Comparison of ENCODE assay signal across 1 cellular context in the genomic region with DNA sequence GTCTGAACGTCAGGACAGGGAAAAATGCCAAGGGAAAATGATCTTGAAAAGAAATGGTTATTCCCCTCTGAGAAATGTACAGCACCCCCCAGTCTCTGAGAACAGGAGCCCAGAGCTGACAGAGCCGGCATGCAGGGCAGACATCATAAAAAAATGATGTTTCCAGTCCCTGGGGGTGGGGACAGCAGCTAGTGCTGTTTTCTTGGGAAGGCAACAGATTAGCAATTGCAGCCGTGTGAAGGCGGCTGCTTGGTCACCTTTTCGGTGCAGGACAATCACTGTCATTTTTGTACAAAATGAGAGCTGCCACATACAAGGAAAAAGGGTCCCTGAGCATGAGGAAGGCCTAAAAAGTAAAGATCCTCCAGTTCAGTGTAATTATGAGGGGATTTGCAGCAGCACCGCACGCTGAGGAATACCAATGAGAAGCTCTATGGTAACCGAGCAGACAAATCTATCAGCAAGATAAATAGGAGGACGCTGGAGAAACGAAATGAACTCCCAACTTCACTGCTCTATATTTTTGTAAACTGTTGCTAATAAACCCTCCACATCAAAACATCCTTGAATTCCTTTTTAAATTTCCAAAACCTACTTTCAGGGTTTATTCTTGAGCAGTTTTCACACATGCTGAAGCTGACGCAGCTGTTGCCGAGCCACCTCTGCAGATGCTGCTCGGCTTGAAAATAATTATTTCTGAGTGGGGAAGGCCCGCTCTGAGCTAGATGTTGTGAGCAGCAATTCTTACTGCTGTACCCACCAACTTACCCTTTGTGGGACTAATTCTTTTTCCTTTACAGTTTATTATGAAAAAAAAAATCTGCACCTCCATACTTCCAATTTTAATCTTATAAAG.
TF ChIP-seq lines count a peak whose summit lies in the region.

No MANE protein-coding gene starts in this region.

TF ChIP-seq in neural cell, 6 proteins besides CTCF, POLR2A, EP300 and RAD21 (continued from another document):
- TF ChIP-seq, protein P1, sequence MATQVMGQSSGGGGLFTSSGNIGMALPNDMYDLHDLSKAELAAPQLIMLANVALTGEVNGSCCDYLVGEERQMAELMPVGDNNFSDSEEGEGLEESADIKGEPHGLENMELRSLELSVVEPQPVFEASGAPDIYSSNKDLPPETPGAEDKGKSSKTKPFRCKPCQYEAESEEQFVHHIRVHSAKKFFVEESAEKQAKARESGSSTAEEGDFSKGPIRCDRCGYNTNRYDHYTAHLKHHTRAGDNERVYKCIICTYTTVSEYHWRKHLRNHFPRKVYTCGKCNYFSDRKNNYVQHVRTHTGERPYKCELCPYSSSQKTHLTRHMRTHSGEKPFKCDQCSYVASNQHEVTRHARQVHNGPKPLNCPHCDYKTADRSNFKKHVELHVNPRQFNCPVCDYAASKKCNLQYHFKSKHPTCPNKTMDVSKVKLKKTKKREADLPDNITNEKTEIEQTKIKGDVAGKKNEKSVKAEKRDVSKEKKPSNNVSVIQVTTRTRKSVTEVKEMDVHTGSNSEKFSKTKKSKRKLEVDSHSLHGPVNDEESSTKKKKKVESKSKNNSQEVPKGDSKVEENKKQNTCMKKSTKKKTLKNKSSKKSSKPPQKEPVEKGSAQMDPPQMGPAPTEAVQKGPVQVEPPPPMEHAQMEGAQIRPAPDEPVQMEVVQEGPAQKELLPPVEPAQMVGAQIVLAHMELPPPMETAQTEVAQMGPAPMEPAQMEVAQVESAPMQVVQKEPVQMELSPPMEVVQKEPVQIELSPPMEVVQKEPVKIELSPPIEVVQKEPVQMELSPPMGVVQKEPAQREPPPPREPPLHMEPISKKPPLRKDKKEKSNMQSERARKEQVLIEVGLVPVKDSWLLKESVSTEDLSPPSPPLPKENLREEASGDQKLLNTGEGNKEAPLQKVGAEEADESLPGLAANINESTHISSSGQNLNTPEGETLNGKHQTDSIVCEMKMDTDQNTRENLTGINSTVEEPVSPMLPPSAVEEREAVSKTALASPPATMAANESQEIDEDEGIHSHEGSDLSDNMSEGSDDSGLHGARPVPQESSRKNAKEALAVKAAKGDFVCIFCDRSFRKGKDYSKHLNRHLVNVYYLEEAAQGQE (IDR thresholded peaks at IDR 0.05; ENCODE audit: borderline replicate concordance), result peak; percentile 90
- TF ChIP-seq SMC3 (conservative IDR thresholded peaks at IDR 0.05; ENCODE audit: poor library complexity), result no peak
- no peak for TF ChIP-seq EZH2 (IDR thresholded peaks at IDR 0.05; ENCODE audit: borderline replicate concordance, insufficient read depth, low read length, poor library complexity, severe bottlenecking)
- TF ChIP-seq POLR2AphosphoS5 (IDR thresholded peaks at IDR 0.05), result no peak
TF ChIP-seq in neural cell: peak in this region for 2.
